ENCODE assay signal across 16 cellular contexts in genomic region chr10:1706711-1707110, GRCh38. TPM values are rescaled to one million over a fixed set of nuclear protein-coding genes. Genes with fewer than 3 reads are reported as not detected.
A peak's percentile ranks its signal among the peaks of the same experiment; 100 is the strongest.
DNase-seq lines count a peak whose midpoint lies in the region; ATAC-seq and TF ChIP-seq lines count a peak whose summit lies in the region.
"Had no signal": no experiment of that assay in that cellular context is flagged by ENCODE, and none has a peak within 500 bp of the region (broad histone marks: within the 10 kb centered on the region; RNA-seq: fewer than 3 reads in every experiment).

No MANE protein-coding gene starts in this region.

- H3K4me1 ChIP-seq in endodermal cell (ENCODE audit: control insufficient read depth, insufficient read depth, low read length): no peaks in the 10 kb centered on the region
- H3K4me1 ChIP-seq: Caco-2, lower lobe of right lung, SJSA1, tibial artery had no signal

- peak overlapping the region; percentile 4 for H3K27ac Mint-ChIP-seq in activated T-cell treated with anti-CD3 and anti-CD28 coated beads, Interleukin-2, amount 50 U/mL, for 72 hours
- no peak overlapping the region for H3K27ac Mint-ChIP-seq in activated T-cell treated with anti-CD3 and anti-CD28 coated beads, Interleukin-2, amount 50 U/mL, for 24 hours
- H3K27ac Mint-ChIP-seq in activated B cell treated with CpG ODN at 0.5 μM for 24 hours: peak overlapping the region; percentile 51
- no peak overlapping the region for H3K27ac Mint-ChIP-seq in natural killer cell treated with Interleukin-12 subunit alpha and Interleukin-12 subunit beta and Interleukin-15 and Interleukin-18, amount 100 ng/mL, for 72 hours
- no peak overlapping the region for H3K27ac Mint-ChIP-seq in endodermal cell
- H3K27ac Mint-ChIP-seq: nephron had no signal

- CTCF ChIA-PET in activated B cell treated with CpG ODN at 0.5 μM for 24 hours (lab: Charles Lee): no interaction called here

- peaks cover 17% of the 10 kb centered on the region for H3K4me1 Mint-ChIP-seq in activated T-cell treated with anti-CD3 and anti-CD28 coated beads, Interleukin-2, amount 50 U/mL, for 72 hours (ENCODE audit: low read depth)
- peaks cover 19% of the 10 kb centered on the region for H3K4me1 Mint-ChIP-seq in activated T-cell treated with anti-CD3 and anti-CD28 coated beads, Interleukin-2, amount 50 U/mL, for 24 hours (ENCODE audit: low read depth)
- peaks cover 25% of the 10 kb centered on the region for H3K4me1 Mint-ChIP-seq in activated B cell treated with CpG ODN at 0.5 μM for 24 hours
- H3K4me1 Mint-ChIP-seq in natural killer cell treated with Interleukin-12 subunit alpha and Interleukin-12 subunit beta and Interleukin-15 and Interleukin-18, amount 100 ng/mL, for 72 hours (ENCODE audit: low read depth in 2 of 2): peaks cover 4 to 9% of the 10 kb centered on the region in 2 donors
- H3K4me1 Mint-ChIP-seq in endodermal cell: no peaks in the 10 kb centered on the region

- H3K27me3 Mint-ChIP-seq in activated T-cell treated with anti-CD3 and anti-CD28 coated beads, Interleukin-2, amount 50 U/mL, for 72 hours (ENCODE audit: low read depth): peaks cover 49% of the 10 kb centered on the region
- peaks cover 70% of the 10 kb centered on the region for H3K27me3 Mint-ChIP-seq in activated T-cell treated with anti-CD3 and anti-CD28 coated beads, Interleukin-2, amount 50 U/mL, for 24 hours
- peaks cover 40% of the 10 kb centered on the region for H3K27me3 Mint-ChIP-seq in activated B cell treated with CpG ODN at 0.5 μM for 24 hours
- H3K27me3 Mint-ChIP-seq in natural killer cell treated with Interleukin-12 subunit alpha and Interleukin-12 subunit beta and Interleukin-15 and Interleukin-18, amount 100 ng/mL, for 72 hours: peaks cover 28 to 67% of the 10 kb centered on the region in 2 donors
- H3K27me3 Mint-ChIP-seq in endodermal cell (ENCODE audit: insufficient read depth): peaks cover 2% of the 10 kb centered on the region

- H3K9me3 Mint-ChIP-seq in activated T-cell treated with anti-CD3 and anti-CD28 coated beads, Interleukin-2, amount 50 U/mL, for 72 hours: peaks cover 8 to 9% of the 10 kb centered on the region in 2 donors
- peaks cover 5% of the 10 kb centered on the region for H3K9me3 Mint-ChIP-seq in activated T-cell treated with anti-CD3 and anti-CD28 coated beads, Interleukin-2, amount 50 U/mL, for 24 hours
- H3K9me3 Mint-ChIP-seq in activated B cell treated with CpG ODN at 0.5 μM for 24 hours: peaks cover 3% of the 10 kb centered on the region
- peaks cover 2% of the 10 kb centered on the region for H3K9me3 Mint-ChIP-seq in natural killer cell treated with Interleukin-12 subunit alpha and Interleukin-12 subunit beta and Interleukin-15 and Interleukin-18, amount 100 ng/mL, for 72 hours
- H3K9me3 Mint-ChIP-seq in endodermal cell: peaks cover 48% of the 10 kb centered on the region

- no peaks in the 10 kb centered on the region for H3K27me3 ChIP-seq in endodermal cell (ENCODE audit: control insufficient read depth, insufficient read depth, low read length, poor library complexity, severe bottlenecking)

- DNase-seq in activated T-cell treated with anti-CD3 and anti-CD28 coated beads, Interleukin-2, amount 50 U/mL, for 72 hours: peak in 1 of 2 donors; percentile 8
- DNase-seq in activated T-cell treated with anti-CD3 and anti-CD28 coated beads, Interleukin-2, amount 50 U/mL, for 24 hours: no peak
- DNase-seq in activated B cell treated with CpG ODN at 0.5 μM for 24 hours (no peak), endodermal cell (no peak), HCEC 1CT (no peak)
- no peak for DNase-seq in natural killer cell treated with Interleukin-12 subunit alpha and Interleukin-12 subunit beta and Interleukin-15 and Interleukin-18, amount 100 ng/mL, for 72 hours (ENCODE audit: low spot score)
- DNase-seq: Caco-2, lower lobe of right lung, NCI-H146, NCI-H446 treated with DMSO at 0.1 percent for 48 hours, tibial artery had no signal

- no peak overlapping the region for H3K27ac ChIP-seq in endodermal cell (ENCODE audit: low read depth, low read length)
- H3K27ac ChIP-seq: lower lobe of right lung, SJSA1, tibial artery had no signal

- peaks cover 16% of the 10 kb centered on the region for H3K9me3 ChIP-seq in endodermal cell (ENCODE audit: control insufficient read depth, low read length)
- H3K9me3 ChIP-seq: lower lobe of right lung, SJSA1, tibial artery had no signal

- peak in 1 of 2 donors; percentile 26 for ATAC-seq in activated T-cell treated with anti-CD3 and anti-CD28 coated beads, Interleukin-2, amount 50 U/mL, for 72 hours (replicated peaks in 1 of 2)
- ATAC-seq in HG02981 (IDR thresholded peaks at IDR 0.05; ENCODE audit: unreplicated experiment): peak; percentile 50
- ATAC-seq in activated B cell treated with CpG ODN at 0.5 μM for 24 hours (ENCODE audit: low read depth): peak; percentile 73
- ATAC-seq in natural killer cell treated with Interleukin-12 subunit alpha and Interleukin-12 subunit beta and Interleukin-15 and Interleukin-18, amount 100 ng/mL, for 72 hours: peak; percentile 46 to 65
- no peak for ATAC-seq in HG02678 (IDR thresholded peaks at IDR 0.05; ENCODE audit: unreplicated experiment)
- ATAC-seq: lower lobe of right lung had no signal

- TF ChIP-seq CTCF in activated B cell treated with CpG ODN at 0.5 μM for 24 hours (IDR thresholded peaks at IDR 0.05) (no peak), endodermal cell (conservative IDR thresholded peaks at IDR 0.05) (no peak)

- H3K9ac ChIP-seq in endodermal cell (ENCODE audit: extremely low read depth, low read length, poor library complexity, severe bottlenecking): no peak overlapping the region

- H3K36me3 ChIP-seq in endodermal cell (ENCODE audit: control insufficient read depth, insufficient read depth, low read length): no peaks in the 10 kb centered on the region
- H3K36me3 ChIP-seq: lower lobe of right lung, SJSA1, tibial artery had no signal

- H3K36me3 Mint-ChIP-seq in activated T-cell treated with anti-CD3 and anti-CD28 coated beads, Interleukin-2, amount 50 U/mL, for 72 hours (ENCODE audit: insufficient read depth in 2 of 2): peaks cover 2 to 6% of the 10 kb centered on the region in 2 donors
- no peaks in the 10 kb centered on the region for H3K36me3 Mint-ChIP-seq in activated T-cell treated with anti-CD3 and anti-CD28 coated beads, Interleukin-2, amount 50 U/mL, for 24 hours (ENCODE audit: low read depth)
- H3K36me3 Mint-ChIP-seq in activated B cell treated with CpG ODN at 0.5 μM for 24 hours (ENCODE audit: low read depth) (no peaks in the 10 kb centered on the region), endodermal cell (ENCODE audit: low read depth) (peaks cover 2% of the 10 kb centered on the region)
- peaks cover 8% of the 10 kb centered on the region for H3K36me3 Mint-ChIP-seq in natural killer cell treated with Interleukin-12 subunit alpha and Interleukin-12 subunit beta and Interleukin-15 and Interleukin-18, amount 100 ng/mL, for 72 hours

- 57% methylated on average over 5 of the region's 6 CpGs; no CpG with 5 or more reads in 1 of the 2 experiments for WGBS in endodermal cell (ENCODE audit: insufficient coverage in 1 of 2, insufficient read length in 1 of 2), 2 experiments

- no peak overlapping the region for H3K4me3 Mint-ChIP-seq in activated T-cell treated with anti-CD3 and anti-CD28 coated beads, Interleukin-2, amount 50 U/mL, for 72 hours
- no peak overlapping the region for H3K4me3 Mint-ChIP-seq in activated T-cell treated with anti-CD3 and anti-CD28 coated beads, Interleukin-2, amount 50 U/mL, for 24 hours
- H3K4me3 Mint-ChIP-seq in activated B cell treated with CpG ODN at 0.5 μM for 24 hours (peak overlapping the region; percentile 5), endodermal cell (no peak overlapping the region)
- H3K4me3 Mint-ChIP-seq in natural killer cell treated with Interleukin-12 subunit alpha and Interleukin-12 subunit beta and Interleukin-15 and Interleukin-18, amount 100 ng/mL, for 72 hours: no peak overlapping the region
- H3K4me3 Mint-ChIP-seq: nephron had no signal

- no peak overlapping the region for H3K4me3 ChIP-seq in endodermal cell (ENCODE audit: low read length)
- H3K4me3 ChIP-seq: lower lobe of right lung, SJSA1, tibial artery had no signal

- intact Hi-C loops in activated B cell treated with CpG ODN at 0.5 μM for 24 hours (cut with micrococcal nuclease): no loop called here

- POLR2A ChIA-PET in activated B cell treated with CpG ODN at 0.5 μM for 24 hours (lab: Charles Lee): no interaction called here

RNA-seq across cellular contexts. Expression of gene ADARB2, which starts 30.6 kb away (rescaled TPM):
- 1 to 10 TPM in 1 of 2 donors, under 1 TPM in 1; 0.60 to 2.0 TPM for total RNA-seq in activated T-cell treated with anti-CD3 and anti-CD28 coated beads, Interleukin-2, amount 50 U/mL, for 72 hours
- total RNA-seq in activated B cell treated with CpG ODN at 0.5 μM for 24 hours (0.10 and 0.11 TPM in 2 replicates), endodermal cell (1 to 10 TPM; 1.1 to 1.8 TPM)
- not detected for total RNA-seq in natural killer cell treated with Interleukin-12 subunit alpha and Interleukin-12 subunit beta and Interleukin-15 and Interleukin-18, amount 100 ng/mL, for 72 hours
- 2.0 TPM for polyA plus RNA-seq in endodermal cell (2013, experiment 1 of 2)
- 2.1 TPM for polyA plus RNA-seq in endodermal cell (2013, experiment 2 of 2)
- total RNA-seq: pulmonary artery endothelial cell, SJSA1 had no signal

Comparison
In these comparisons a context has a peak if more than half of its experiments do, and no peak if none do; other contexts are left out.
1. H3K27ac Mint-ChIP-seq: peak in activated T-cell treated with anti-CD3 and anti-CD28 coated beads, Interleukin-2, amount 50 U/mL, for 72 hours (single experiment) and activated B cell treated with CpG ODN at 0.5 μM for 24 hours (single experiment); none in activated T-cell treated with anti-CD3 and anti-CD28 coated beads, Interleukin-2, amount 50 U/mL, for 24 hours (single experiment), natural killer cell treated with Interleukin-12 subunit alpha and Interleukin-12 subunit beta and Interleukin-15 and Interleukin-18, amount 100 ng/mL, for 72 hours (0 of 2) and endodermal cell (single experiment).